ENCODE assay signal across 8 cellular contexts in genomic region chr11:63937713-63938480, GRCh38. TPM values are rescaled to one million over a fixed set of nuclear protein-coding genes. Genes with fewer than 3 reads are reported as not detected.
DNase-seq lines count a peak whose midpoint lies in the region; ATAC-seq and TF ChIP-seq lines count a peak whose summit lies in the region.

No MANE protein-coding gene starts in this region.

- peaks cover 20% of the 10 kb centered on the region for H3K4me1 Mint-ChIP-seq in activated naive CD8-positive, alpha-beta T cell treated with anti-CD3 and anti-CD28 coated beads, Interleukin-2, amount 10 ng/mL, durations not matched to agents 7 days and 5 days
- peaks cover 30 to 32% of the 10 kb centered on the region in 2 donors for H3K4me1 Mint-ChIP-seq in immature natural killer cell

- no peaks in the 10 kb centered on the region for H3K9me3 Mint-ChIP-seq in activated naive CD8-positive, alpha-beta T cell treated with anti-CD3 and anti-CD28 coated beads, Interleukin-2, amount 10 ng/mL, durations not matched to agents 7 days and 5 days
- H3K9me3 Mint-ChIP-seq in immature natural killer cell, result no peaks in the 10 kb centered on the region

- peaks cover 6% of the 10 kb centered on the region for H3K36me3 Mint-ChIP-seq in activated naive CD8-positive, alpha-beta T cell treated with anti-CD3 and anti-CD28 coated beads, Interleukin-2, amount 10 ng/mL, durations not matched to agents 7 days and 5 days
- H3K36me3 Mint-ChIP-seq in immature natural killer cell, result no peaks in the 10 kb centered on the region

- H3K27me3 Mint-ChIP-seq in activated naive CD8-positive, alpha-beta T cell treated with anti-CD3 and anti-CD28 coated beads, Interleukin-2, amount 10 ng/mL, durations not matched to agents 7 days and 5 days, result no peaks in the 10 kb centered on the region
- H3K27me3 Mint-ChIP-seq in immature natural killer cell (ENCODE audit: low read depth in 3 of 3), result peaks cover 5 to 10% (median 9%) of the 10 kb centered on the region in 3 donors

- H3K27ac Mint-ChIP-seq in activated naive CD8-positive, alpha-beta T cell treated with anti-CD3 and anti-CD28 coated beads, Interleukin-2, amount 10 ng/mL, durations not matched to agents 7 days and 5 days, result peak overlapping the region; percentile 80
- H3K27ac Mint-ChIP-seq in immature natural killer cell, result peak overlapping the region; percentile 86 to 98 (median 94)

- ATAC-seq in GM21423 (IDR thresholded peaks at IDR 0.05; ENCODE audit: unreplicated experiment), result peak; percentile 5
- peak; percentile 20 for ATAC-seq in activated naive CD8-positive, alpha-beta T cell treated with anti-CD3 and anti-CD28 coated beads, Interleukin-2, amount 10 ng/mL, durations not matched to agents 7 days and 5 days (ENCODE audit: low read depth)

- H3K4me3 Mint-ChIP-seq in activated naive CD8-positive, alpha-beta T cell treated with anti-CD3 and anti-CD28 coated beads, Interleukin-2, amount 10 ng/mL, durations not matched to agents 7 days and 5 days, result peak overlapping the region; percentile 90
- H3K4me3 Mint-ChIP-seq in immature natural killer cell, result peak overlapping the region; percentile 85 to 93 (median 92)

- peak; percentile 14 for TF ChIP-seq CTCF in GM06990 (IDR thresholded peaks at IDR 0.05; ENCODE audit: insufficient read depth, low read length, poor library complexity, severe bottlenecking)

- no peaks in the 10 kb centered on the region for H3K27me3 ChIP-seq in GM06990 (replicated peaks; ENCODE audit: control insufficient read depth, insufficient read depth, low read length)
- H3K27me3 ChIP-seq in stomach smooth muscle (ENCODE audit: control insufficient read depth in 1 of 2, insufficient read depth in 2 of 2, low read length in 2 of 2), result no peaks in the 10 kb centered on the region

- peak overlapping the region; percentile 55 for H3K27ac ChIP-seq in stomach smooth muscle (ENCODE audit: low read length)

- H3K36me3 ChIP-seq in GM06990 (ENCODE audit: control insufficient read depth, insufficient read depth, low read length) (no peaks in the 10 kb centered on the region; the same call in 1 of the 2 replicates), stomach smooth muscle (ENCODE audit: control insufficient read depth in 2 of 2, insufficient read depth in 2 of 2, low read length in 2 of 2) (no peaks in the 10 kb centered on the region)

- H3K4me3 ChIP-seq in GM06990 (replicated peaks; ENCODE audit: low read depth, low read length) (peak overlapping the region; percentile 78), stomach smooth muscle (ENCODE audit: low read length in 2 of 2) (peak overlapping the region; percentile 56 to 79)

- POLR2A ChIA-PET in activated naive CD8-positive, alpha-beta T cell treated with anti-CD3 and anti-CD28 coated beads, Interleukin-2, amount 10 ng/mL, durations not matched to agents 7 days and 5 days (lab: Charles Lee), result interaction anchor here (0.6 to 1.4 kb wide), 3 partner anchors 36 to 434 kb away, joined by 3 to 5 read pairs (median 5); partner anchors contain the start of genes COX8A and MARK2

- H3K9me3 ChIP-seq in stomach smooth muscle (ENCODE audit: control insufficient read depth in 2 of 2, low read length in 2 of 2), result no peaks in the 10 kb centered on the region

- no peak; the same call in 1 of the 2 replicates for TF ChIP-seq EP300 in Ishikawa (IDR thresholded peaks at IDR 0.05; ENCODE audit: borderline replicate concordance)

- peak overlapping the region; percentile 41 to 42 for H3K9ac ChIP-seq in stomach smooth muscle (ENCODE audit: low read length in 2 of 2)

- H3K4me1 ChIP-seq in stomach smooth muscle (ENCODE audit: control insufficient read depth, insufficient read depth, low read length), result peaks cover 16% of the 10 kb centered on the region

- TF ChIP-seq RAD21 in Ishikawa (IDR thresholded peaks at IDR 0.05; ENCODE audit: low read depth), result no peak

- no peak for DNase-seq in GM06990 (ENCODE audit: extremely low read depth, insufficient read length)
- DNase-seq in activated naive CD8-positive, alpha-beta T cell treated with anti-CD3 and anti-CD28 coated beads, Interleukin-2, amount 10 ng/mL, durations not matched to agents 7 days and 5 days, result no peak
- no peak for DNase-seq in immature natural killer cell
- no peak for DNase-seq in putamen (ENCODE audit: low spot score)
- no peak for DNase-seq in SKM-1 (lab: John Stamatoyannopoulos, UW; ENCODE audit: unreplicated experiment)

TF ChIP-seq in Ishikawa, 13 proteins besides CTCF, POLR2A, EP300 and RAD21:
- no peak for TF ChIP-seq TCF12 (IDR thresholded peaks at IDR 0.05; ENCODE audit: low read depth)
- TF ChIP-seq, protein P1, sequence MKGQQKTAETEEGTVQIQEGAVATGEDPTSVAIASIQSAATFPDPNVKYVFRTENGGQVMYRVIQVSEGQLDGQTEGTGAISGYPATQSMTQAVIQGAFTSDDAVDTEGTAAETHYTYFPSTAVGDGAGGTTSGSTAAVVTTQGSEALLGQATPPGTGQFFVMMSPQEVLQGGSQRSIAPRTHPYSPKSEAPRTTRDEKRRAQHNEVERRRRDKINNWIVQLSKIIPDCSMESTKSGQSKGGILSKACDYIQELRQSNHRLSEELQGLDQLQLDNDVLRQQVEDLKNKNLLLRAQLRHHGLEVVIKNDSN (IDR thresholded peaks at IDR 0.05), result peak; percentile 90
- no peak for TF ChIP-seq NFIC (IDR thresholded peaks at IDR 0.05)
- no peak for TF ChIP-seq FOXM1 (IDR thresholded peaks at IDR 0.05; ENCODE audit: borderline replicate concordance, low read depth)
- TF ChIP-seq TAF1 (IDR thresholded peaks at IDR 0.05; ENCODE audit: low read depth), result peak; percentile 3; the same call in 1 of the 2 replicates
- no peak for TF ChIP-seq EGR1 (IDR thresholded peaks at IDR 0.05)
- TF ChIP-seq MAX (IDR thresholded peaks at IDR 0.05), result peak; percentile 2; the same call in 1 of the 2 replicates

RNA-seq across cellular contexts. Expression of gene NAA40, which starts 0.9 kb away (rescaled TPM):
- total RNA-seq in activated naive CD8-positive, alpha-beta T cell treated with anti-CD3 and anti-CD28 coated beads, Interleukin-2, amount 10 ng/mL, durations not matched to agents 7 days and 5 days, result 10 to 100 TPM; 39.1 to 39.7 TPM
- polyA plus RNA-seq in immature natural killer cell, result 10 to 100 TPM; 17.9 to 32.3 (median 18.0) TPM

RNA-seq across cellular contexts. Expression of gene RCOR2, which starts 20.9 kb away (rescaled TPM):
- total RNA-seq in activated naive CD8-positive, alpha-beta T cell treated with anti-CD3 and anti-CD28 coated beads, Interleukin-2, amount 10 ng/mL, durations not matched to agents 7 days and 5 days, result under 1 TPM; 0.58 to 0.74 TPM
- polyA plus RNA-seq in immature natural killer cell, result not detected

RNA-seq across cellular contexts. Expression of gene COX8A, which starts 36.5 kb away (rescaled TPM):
- total RNA-seq in activated naive CD8-positive, alpha-beta T cell treated with anti-CD3 and anti-CD28 coated beads, Interleukin-2, amount 10 ng/mL, durations not matched to agents 7 days and 5 days, result 100 to 1,000 TPM; 379 to 420 TPM
- 100 to 1,000 TPM; 506 to 686 (median 534) TPM for polyA plus RNA-seq in immature natural killer cell

RNA-seq across cellular contexts. Expression of gene OTUB1, which starts 48.3 kb away (rescaled TPM):
- total RNA-seq in activated naive CD8-positive, alpha-beta T cell treated with anti-CD3 and anti-CD28 coated beads, Interleukin-2, amount 10 ng/mL, durations not matched to agents 7 days and 5 days, result 10 to 100 TPM; 86.0 to 87.0 TPM
- polyA plus RNA-seq in immature natural killer cell, result 100 to 1,000 TPM; 143 to 204 (median 164) TPM
